8 cellular contexts compared by ENCODE assay signal in the genomic region with DNA sequence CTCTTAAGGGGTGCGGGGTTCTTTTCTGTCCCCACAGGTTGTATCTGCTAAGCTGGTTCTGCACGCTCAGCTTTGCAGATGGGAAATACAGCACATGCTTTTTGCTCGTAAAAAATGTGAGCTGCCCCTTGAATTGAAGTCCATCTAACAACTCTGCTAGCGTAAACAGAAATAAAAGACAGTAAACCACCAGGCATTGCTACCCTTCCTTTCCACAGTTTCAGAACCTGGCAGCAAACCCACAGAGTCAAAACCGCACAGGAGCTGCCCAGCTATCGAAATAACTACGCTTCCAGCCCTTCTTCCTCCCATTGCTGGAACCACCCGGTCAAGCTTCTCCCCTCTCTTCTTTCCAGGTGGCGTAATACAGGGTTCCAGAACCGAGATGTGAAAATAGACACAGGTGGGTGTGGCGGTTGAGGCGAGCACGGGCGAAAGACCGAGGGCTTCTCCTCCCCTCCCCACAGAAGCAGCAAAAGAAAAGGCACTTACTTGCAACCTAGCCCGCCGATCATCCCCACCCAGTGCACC. TPM values are rescaled to one million over a fixed set of nuclear protein-coding genes. Genes with fewer than 3 reads are reported as not detected.
DNase-seq lines count a peak whose midpoint lies in the region; ATAC-seq, FAIRE-seq and TF ChIP-seq lines count a peak whose summit lies in the region.

No MANE protein-coding gene starts in this region.

- peaks cover 10% of the 10 kb centered on the region for H3K4me1 Mint-ChIP-seq in activated T-helper 2 cell treated with anti-CD3 and anti-CD28 coated beads, Interferon-gamma antibody, Interleukin-2, Interleukin-4, amounts not matched to agents 10 μg/mL and 5 μg/mL and 100 μg/mL, durations not matched to agents 14 hours and 24 hours and 36 hours (ENCODE audit: low read depth)

- H3K27ac Mint-ChIP-seq in activated T-helper 2 cell treated with anti-CD3 and anti-CD28 coated beads, Interferon-gamma antibody, Interleukin-2, Interleukin-4, amounts not matched to agents 10 μg/mL and 5 μg/mL and 100 μg/mL, durations not matched to agents 14 hours and 24 hours and 36 hours = no peak overlapping the region

- intact Hi-C loops in activated T-helper 2 cell treated with anti-CD3 and anti-CD28 coated beads, Interferon-gamma antibody, Interleukin-2, Interleukin-4, amounts not matched to agents 10 μg/mL and 5 μg/mL and 100 μg/mL, durations not matched to agents 14 hours and 24 hours and 36 hours (cut with micrococcal nuclease) = no loop called here

- H3K4me2 ChIP-seq in keratinocyte (ENCODE audit: control insufficient read depth, extremely low read depth, insufficient read depth, low read depth, low read length) = peak overlapping the region; percentile 86

- H3K9ac ChIP-seq in keratinocyte (ENCODE audit: control insufficient read depth, extremely low read depth, insufficient read depth, low read length) (no peak overlapping the region), stomach smooth muscle (ENCODE audit: low read length in 2 of 2) (peak overlapping the region; percentile 43 to 60)

- H3K4me1 ChIP-seq in keratinocyte (ENCODE audit: control insufficient read depth, extremely low read depth, insufficient read depth, low read length) (peaks cover 6% of the 10 kb centered on the region), stomach smooth muscle (ENCODE audit: control insufficient read depth, insufficient read depth, low read length) (peaks cover 10% of the 10 kb centered on the region)

- H3K9me3 ChIP-seq in keratinocyte (ENCODE audit: control insufficient read depth, low read depth, low read length) (no peaks in the 10 kb centered on the region), stomach smooth muscle (ENCODE audit: control insufficient read depth in 2 of 2, low read length in 2 of 2) (no peaks in the 10 kb centered on the region)

- no peaks in the 10 kb centered on the region for H3K9me3 Mint-ChIP-seq in activated T-helper 2 cell treated with anti-CD3 and anti-CD28 coated beads, Interferon-gamma antibody, Interleukin-2, Interleukin-4, amounts not matched to agents 10 μg/mL and 5 μg/mL and 100 μg/mL, durations not matched to agents 14 hours and 24 hours and 36 hours

- peak overlapping the region; percentile 69 for H2AFZ ChIP-seq in keratinocyte (ENCODE audit: control insufficient read depth, low read length)

- H3K27me3 Mint-ChIP-seq in activated T-helper 2 cell treated with anti-CD3 and anti-CD28 coated beads, Interferon-gamma antibody, Interleukin-2, Interleukin-4, amounts not matched to agents 10 μg/mL and 5 μg/mL and 100 μg/mL, durations not matched to agents 14 hours and 24 hours and 36 hours (ENCODE audit: low read depth) = peaks cover 45% of the 10 kb centered on the region

- no peaks in the 10 kb centered on the region for H3K36me3 ChIP-seq in keratinocyte (ENCODE audit: control insufficient read depth in 2 of 2, extremely low read depth in 1 of 2, insufficient read depth in 2 of 2, low read length in 2 of 2)
- H3K36me3 ChIP-seq in stomach smooth muscle (ENCODE audit: control insufficient read depth in 2 of 2, insufficient read depth in 2 of 2, low read length in 2 of 2) = no peaks in the 10 kb centered on the region

- H3K4me3 Mint-ChIP-seq in activated T-helper 2 cell treated with anti-CD3 and anti-CD28 coated beads, Interferon-gamma antibody, Interleukin-2, Interleukin-4, amounts not matched to agents 10 μg/mL and 5 μg/mL and 100 μg/mL, durations not matched to agents 14 hours and 24 hours and 36 hours (ENCODE audit: low read depth) = peak overlapping the region; percentile 79

- H3K27ac ChIP-seq in keratinocyte (ENCODE audit: control insufficient read depth, insufficient read depth, low read length) (no peak overlapping the region), stomach smooth muscle (ENCODE audit: low read length) (no peak overlapping the region)

- ATAC-seq in HG03103 (IDR thresholded peaks at IDR 0.05; ENCODE audit: low read depth, unreplicated experiment) = peak; percentile 43
- no peak for ATAC-seq in GM18498 (IDR thresholded peaks at IDR 0.05; ENCODE audit: unreplicated experiment)
- ATAC-seq in HG03095 (IDR thresholded peaks at IDR 0.05; ENCODE audit: unreplicated experiment) = no peak

- no peaks in the 10 kb centered on the region for H3K79me2 ChIP-seq in keratinocyte (ENCODE audit: control insufficient read depth, insufficient read depth, low read length)

- no peaks in the 10 kb centered on the region for H3K9me1 ChIP-seq in keratinocyte (ENCODE audit: control insufficient read depth, extremely low read depth, insufficient read depth, low read length)

- H3K4me3 ChIP-seq in keratinocyte (ENCODE audit: control insufficient read depth in 2 of 3, extremely low read depth in 1 of 3, insufficient read depth in 2 of 3, low read depth in 1 of 3, low read length in 3 of 3) (peak overlapping the region; percentile 35 to 65 (median 51)), stomach smooth muscle (ENCODE audit: low read length in 2 of 2) (peak overlapping the region; percentile 75 to 76)

- no peaks in the 10 kb centered on the region for H3K36me3 Mint-ChIP-seq in activated T-helper 2 cell treated with anti-CD3 and anti-CD28 coated beads, Interferon-gamma antibody, Interleukin-2, Interleukin-4, amounts not matched to agents 10 μg/mL and 5 μg/mL and 100 μg/mL, durations not matched to agents 14 hours and 24 hours and 36 hours (ENCODE audit: low read depth)

- no peaks in the 10 kb centered on the region for H4K20me1 ChIP-seq in keratinocyte (ENCODE audit: control insufficient read depth, extremely low read depth, insufficient read depth, low read length)

- FAIRE-seq in keratinocyte (lab: Jason Lieb, UNC) = no peak

- TF ChIP-seq CTCF in keratinocyte (optimal IDR thresholded peaks at IDR 0.05 in 1 of 3, IDR thresholded peaks at IDR 0.05 in 1 of 3, conservative IDR thresholded peaks at IDR 0.05 in 1 of 3; ENCODE audit: extremely low read depth in 1 of 3, insufficient read depth in 2 of 3, low read length in 3 of 3) = no peak

- dilution Hi-C loops in keratinocyte (cut with MboI; ENCODE audit: extremely low pct_ligation_motif_present, low sequenced_read_pairs) = no loop called here

- DNase-seq in NCI-H82 (lab: John Stamatoyannopoulos, UW) (peak; percentile 63), NCI-H82 treated with DMSO at 0.1 percent for 48 hours (lab: John Stamatoyannopoulos, UW; ENCODE audit: unreplicated experiment) (no peak), keratinocyte (ENCODE audit: low read depth, low spot score) (no peak)
- DNase-seq in activated T-helper 2 cell treated with anti-CD3 and anti-CD28 coated beads, Interferon-gamma antibody, Interleukin-2, Interleukin-4, amounts not matched to agents 10 μg/mL and 5 μg/mL and 100 μg/mL, durations not matched to agents 14 hours and 24 hours and 36 hours (ENCODE audit: low spot score) = peak; percentile 8

- peaks cover 26% of the 10 kb centered on the region for H3K27me3 ChIP-seq in keratinocyte (ENCODE audit: control insufficient read depth, extremely low read depth, insufficient read depth, low read length)
- H3K27me3 ChIP-seq in stomach smooth muscle (ENCODE audit: control insufficient read depth in 1 of 2, insufficient read depth in 2 of 2, low read length in 2 of 2) = no peaks in the 10 kb centered on the region

RNA-seq across cellular contexts. Expression of a gene that starts 0.5 kb away (rescaled TPM):
- 0.16 TPM in 1 of 2 replicates, not detected in the other for total RNA-seq in activated T-helper 2 cell treated with anti-CD3 and anti-CD28 coated beads, Interferon-gamma antibody, Interleukin-2, Interleukin-4, amounts not matched to agents 10 μg/mL and 5 μg/mL and 100 μg/mL, durations not matched to agents 14 hours and 24 hours and 36 hours
- polyA plus RNA-seq in keratinocyte = 0.09 to 0.10 TPM (median 0.09 TPM) in 3 replicates
- polyA plus RNA-seq in keratinocyte (2011; ENCODE audit: low read depth) = not detected
- 0.02 and 0.03 TPM in 2 replicates for polyA plus RNA-seq in keratinocyte (2011; cell fraction: cytosol; rRNA removed)
- 0.05 and 0.06 TPM in 2 replicates for polyA plus RNA-seq in keratinocyte (2011; cell fraction: nucleus; rRNA removed)
- polyA plus RNA-seq in keratinocyte (2012; ENCODE audit: low replicate concordance) = 0.06 and 0.19 TPM in 2 replicates
- 0.10 to 0.22 TPM in 2 of 3 replicates, not detected in the other for polyA minus RNA-seq in keratinocyte
- polyA minus RNA-seq in keratinocyte (2011; cell fraction: cytosol; rRNA and poly(A)+ RNA removed) = not detected
- 0.16 and 0.21 TPM in 2 replicates for polyA minus RNA-seq in keratinocyte (2011; cell fraction: nucleus; rRNA and poly(A)+ RNA removed)

Comparison
In these comparisons a context has a peak if more than half of its experiments do, and no peak if none do; other contexts are left out.
1. DNase-seq: peak in NCI-H82 (single experiment) and activated T-helper 2 cell treated with anti-CD3 and anti-CD28 coated beads, Interferon-gamma antibody, Interleukin-2, Interleukin-4, amounts not matched to agents 10 μg/mL and 5 μg/mL and 100 μg/mL, durations not matched to agents 14 hours and 24 hours and 36 hours (single experiment); none in NCI-H82 treated with DMSO at 0.1 percent for 48 hours (single experiment) and keratinocyte (single experiment).